ENCODE assay signal across 8 cellular contexts in genomic region chr5:172175263-172175719, GRCh38. TPM values are rescaled to one million over a fixed set of nuclear protein-coding genes. Genes with fewer than 3 reads are reported as not detected.
A peak's percentile ranks its signal among the peaks of the same experiment; 100 is the strongest.
DNase-seq lines count a peak whose midpoint lies in the region; FAIRE-seq and TF ChIP-seq lines count a peak whose summit lies in the region.

No MANE protein-coding gene starts in this region.

- DNase-seq in GM10266 (ENCODE audit: extremely low spot score): peak; percentile 71
- DNase-seq in H4 (ENCODE audit: low spot score): peak; percentile 52
- peak; percentile 98 for DNase-seq in NB4 (ENCODE audit: low read depth)
- DNase-seq in activated CD8-positive, alpha-beta memory T cell treated with anti-CD3 and anti-CD28 coated beads, Interleukin-2, amount 50 U/mL, for 48 hours: peak; percentile 90
- peak; percentile 88 for DNase-seq in kidney
- peak; percentile 88 for DNase-seq in stimulated activated CD8-positive, alpha-beta memory T cell treated with anti-CD3 and anti-CD28 coated beads, Interleukin-4, amount 100 ng/mL, for 24 hours (ENCODE audit: low read depth)
- no peak for DNase-seq in kidney tubule cell (ENCODE audit: low spot score)
- no peak for DNase-seq in NCI-H1436 treated with DMSO at 0.1 percent for 48 hours (lab: John Stamatoyannopoulos, UW)

- H3K27ac ChIP-seq in kidney (ENCODE audit: low read depth in 2 of 2, low read length in 2 of 2): no peak overlapping the region

- intact Hi-C loops in kidney (cut with DNase I): no loop called here

- no peaks in the 10 kb centered on the region for H3K9me3 ChIP-seq in kidney (ENCODE audit: control insufficient read depth in 1 of 2, low read length in 2 of 2)

- H3K4me3 ChIP-seq in NB4 (ENCODE audit: low read depth, low read length) (peak overlapping the region; percentile 65), kidney (ENCODE audit: low read length in 2 of 2) (no peak overlapping the region)

- H3K9ac ChIP-seq in kidney (ENCODE audit: low read length in 2 of 2): no peak overlapping the region

- H3K36me3 ChIP-seq in kidney (ENCODE audit: control insufficient read depth in 1 of 2, insufficient read depth in 2 of 2, low read length in 2 of 2): no peaks in the 10 kb centered on the region

- no peak for TF ChIP-seq CTCF in GM10266 (IDR thresholded peaks at IDR 0.05; ENCODE audit: control insufficient read depth, insufficient read depth, low read depth, missing control alignments)
- no peak for TF ChIP-seq CTCF in NB4 (IDR thresholded peaks at IDR 0.05; ENCODE audit: low read depth, low read length)
- no peak for TF ChIP-seq CTCF in kidney (IDR thresholded peaks at IDR 0.05; ENCODE audit: borderline replicate concordance, extremely low read depth, insufficient read depth)

- peak; percentile 27 for TF ChIP-seq POLR2A in NB4 (IDR thresholded peaks at IDR 0.05; ENCODE audit: extremely low read depth, insufficient read length)

- no peak for FAIRE-seq in kidney (lab: Jason Lieb, UNC)

- H3K4me1 ChIP-seq in kidney (ENCODE audit: control insufficient read depth in 1 of 2, insufficient read depth in 1 of 2, low read depth in 1 of 2, low read length in 2 of 2): peaks cover 6 to 17% of the 10 kb centered on the region in 2 donors

RNA-seq across cellular contexts. Expression of gene STK10, which starts 12.7 kb away (rescaled TPM):
- 8.0 and 10.3 TPM in 2 replicates for total RNA-seq in H4 (2014; rRNA removed; shearing (Covaris generic))
- 42.8 TPM for total RNA-seq in kidney
- 7.2 TPM for polyA plus RNA-seq in kidney (ENCODE audit: insufficient read depth, low read depth, low replicate concordance)

RNA-seq across cellular contexts. Expression of gene EFCAB9, which starts 18.7 kb away (rescaled TPM):
- total RNA-seq in H4 (2014; rRNA removed; shearing (Covaris generic)): not detected in 2 replicates
- not detected for total RNA-seq in kidney
- polyA plus RNA-seq in kidney (ENCODE audit: insufficient read depth, low read depth, low replicate concordance): not detected

Comparison
In these comparisons a context has a peak if more than half of its experiments do, and no peak if none do; other contexts are left out.
1. DNase-seq: peak in GM10266 (single experiment), H4 (single experiment), NB4 (single experiment), activated CD8-positive, alpha-beta memory T cell treated with anti-CD3 and anti-CD28 coated beads, Interleukin-2, amount 50 U/mL, for 48 hours (single experiment), kidney (single experiment) and stimulated activated CD8-positive, alpha-beta memory T cell treated with anti-CD3 and anti-CD28 coated beads, Interleukin-4, amount 100 ng/mL, for 24 hours (single experiment); none in kidney tubule cell (single experiment) and NCI-H1436 treated with DMSO at 0.1 percent for 48 hours (single experiment).